11 cellular contexts compared by ENCODE assay signal in genomic region chr4:158129649-158130048, GRCh38. TPM values are rescaled to one million over a fixed set of nuclear protein-coding genes. Genes with fewer than 3 reads are reported as not detected.
DNase-seq lines count a peak whose midpoint lies in the region; ATAC-seq, FAIRE-seq and TF ChIP-seq lines count a peak whose summit lies in the region.
"Had no signal": no experiment of that assay in that cellular context is flagged by ENCODE, and none has a peak within 500 bp of the region (broad histone marks: within the 10 kb centered on the region; RNA-seq: fewer than 3 reads in every experiment).

No MANE protein-coding gene starts in this region.

- no peaks in the 10 kb centered on the region for H3K9me1 ChIP-seq in keratinocyte (ENCODE audit: control insufficient read depth, extremely low read depth, insufficient read depth, low read length)

- H3K4me2 ChIP-seq in GM23248 (ENCODE audit: unreplicated experiment) = peak overlapping the region; percentile 8
- no peak overlapping the region for H3K4me2 ChIP-seq in keratinocyte (ENCODE audit: control insufficient read depth, extremely low read depth, insufficient read depth, low read depth, low read length)
- H3K4me2 ChIP-seq: PC-9 had no signal

- no peaks in the 10 kb centered on the region for H4K20me1 ChIP-seq in GM23248 (ENCODE audit: insufficient read depth)
- no peaks in the 10 kb centered on the region for H4K20me1 ChIP-seq in keratinocyte (ENCODE audit: control insufficient read depth, extremely low read depth, insufficient read depth, low read length)

- no peaks in the 10 kb centered on the region for H3K27me3 ChIP-seq in GM23248 (replicated peaks; ENCODE audit: insufficient read depth)
- H3K27me3 ChIP-seq in keratinocyte (ENCODE audit: control insufficient read depth, extremely low read depth, insufficient read depth, low read length) = no peaks in the 10 kb centered on the region

- dilution Hi-C loops in keratinocyte (cut with MboI; ENCODE audit: extremely low pct_ligation_motif_present, low sequenced_read_pairs) = no loop called here

- peaks cover 25% of the 10 kb centered on the region for H3F3A ChIP-seq in GM23248 (ENCODE audit: insufficient read depth)

- no peaks in the 10 kb centered on the region for H3K36me3 ChIP-seq in GM23248 (ENCODE audit: low read depth)
- H3K36me3 ChIP-seq in keratinocyte (ENCODE audit: control insufficient read depth in 2 of 2, extremely low read depth in 1 of 2, insufficient read depth in 2 of 2, low read length in 2 of 2) = no peaks in the 10 kb centered on the region

- peak; percentile 67 for DNase-seq in GM23248
- DNase-seq in keratinocyte (ENCODE audit: low read depth, low spot score) = peak; percentile 13
- DNase-seq in retina = no peak
- DNase-seq in occipital lobe (lab: John Stamatoyannopoulos, UW) = no peak
- DNase-seq in T-helper 9 cell = no peak
- no peak for DNase-seq in HuH-7 (ENCODE audit: low spot score)
- DNase-seq: kidney, PC-9 had no signal

- H3K4me1 ChIP-seq in GM23248 (ENCODE audit: insufficient read depth) (peaks cover 21% of the 10 kb centered on the region), keratinocyte (ENCODE audit: control insufficient read depth, extremely low read depth, insufficient read depth, low read length) (peaks cover 12% of the 10 kb centered on the region)

- H3K79me2 ChIP-seq in GM23248 (ENCODE audit: insufficient read depth) = no peaks in the 10 kb centered on the region
- H3K79me2 ChIP-seq in keratinocyte (ENCODE audit: control insufficient read depth, insufficient read depth, low read length) = no peaks in the 10 kb centered on the region

- peak; percentile 99 for ATAC-seq in GM18870 (IDR thresholded peaks at IDR 0.05; ENCODE audit: unreplicated experiment)
- peak; percentile 98 for ATAC-seq in HG03442 (IDR thresholded peaks at IDR 0.05; ENCODE audit: unreplicated experiment)

- H3K9me3 ChIP-seq in GM23248 (ENCODE audit: low read depth) (no peaks in the 10 kb centered on the region), keratinocyte (ENCODE audit: control insufficient read depth, low read depth, low read length) (no peaks in the 10 kb centered on the region)
- H3K9me3 ChIP-seq: HAP-1 had no signal

- H3K9ac ChIP-seq in GM23248 = no peak overlapping the region
- H3K9ac ChIP-seq in keratinocyte (ENCODE audit: control insufficient read depth, extremely low read depth, insufficient read depth, low read length) = no peak overlapping the region

- H3K4me3 ChIP-seq in GM23248 (no peak overlapping the region), keratinocyte (ENCODE audit: control insufficient read depth in 2 of 3, extremely low read depth in 1 of 3, insufficient read depth in 2 of 3, low read depth in 1 of 3, low read length in 3 of 3) (no peak overlapping the region)
- H3K4me3 ChIP-seq: HAP-1, PC-9 had no signal

- no peak for TF ChIP-seq CTCF in keratinocyte (optimal IDR thresholded peaks at IDR 0.05 in 1 of 3, IDR thresholded peaks at IDR 0.05 in 1 of 3, conservative IDR thresholded peaks at IDR 0.05 in 1 of 3; ENCODE audit: extremely low read depth in 1 of 3, insufficient read depth in 2 of 3, low read length in 3 of 3)

- H3K27ac ChIP-seq in GM23248 (no peak overlapping the region), keratinocyte (ENCODE audit: control insufficient read depth, insufficient read depth, low read length) (no peak overlapping the region)
- H3K27ac ChIP-seq: PC-9 had no signal

- 13 to 20% methylated on average over 1 of the region's 1 CpG for WGBS in GM23248 (ENCODE audit: low coverage in 1 of 2, low lambda C conversion rate in 2 of 2, missing lambda C conversion rate in 2 of 2), 2 experiments

- FAIRE-seq in keratinocyte (lab: Jason Lieb, UNC) = peak; percentile 70
- FAIRE-seq: kidney had no signal

- H2AFZ ChIP-seq in GM23248 = no peak overlapping the region
- H2AFZ ChIP-seq in keratinocyte (ENCODE audit: control insufficient read depth, low read length) = no peak overlapping the region
- H2AFZ ChIP-seq: PC-9 had no signal

- peaks cover 3% of the 10 kb centered on the region; the same call in 1 of the 2 replicates for H3K9me2 ChIP-seq in GM23248 (ENCODE audit: insufficient read depth)

- in situ Hi-C loops in GM23248 (cut with MboI) = no loop called here

RNA-seq across cellular contexts. Expression of gene GASK1B, which starts 43.2 kb away (rescaled TPM):
- 4.8 and 6.2 TPM in 2 replicates for total RNA-seq in GM23248 (2014; rRNA removed; shearing (Covaris generic))
- polyA plus RNA-seq in GM23248 (2016; fragmentation: Nextera tagmentation; extraction: Ambion mirVana) = 5.3 and 7.5 TPM in 2 replicates
- 1.4 to 3.1 TPM (median 2.1 TPM) in 3 replicates for polyA plus RNA-seq in keratinocyte
- 0.41 TPM for polyA plus RNA-seq in keratinocyte (2011; ENCODE audit: low read depth)
- 1.1 and 1.9 TPM in 2 replicates for polyA plus RNA-seq in keratinocyte (2011; cell fraction: cytosol; rRNA removed)
- polyA plus RNA-seq in keratinocyte (2011; cell fraction: nucleus; rRNA removed) = 2.0 and 3.9 TPM in 2 replicates
- 0.51 and 1.4 TPM in 2 replicates for polyA plus RNA-seq in keratinocyte (2012; ENCODE audit: low replicate concordance)
- 1.1 to 7.3 TPM (median 4.4 TPM) in 3 replicates for polyA minus RNA-seq in keratinocyte
- polyA minus RNA-seq in keratinocyte (2011; cell fraction: cytosol; rRNA and poly(A)+ RNA removed) = 1.9 TPM
- polyA minus RNA-seq in keratinocyte (2011; cell fraction: nucleus; rRNA and poly(A)+ RNA removed) = 3.5 and 6.3 TPM in 2 replicates
- total RNA-seq in occipital lobe = 10.3 TPM

Comparison
In these comparisons a context has a peak if more than half of its experiments do, and no peak if none do; other contexts are left out.
1. DNase-seq: peak in GM23248 (single experiment) and keratinocyte (single experiment); none in retina (single experiment), occipital lobe (single experiment), T-helper 9 cell (single experiment) and HuH-7 (single experiment).